2 cellular contexts compared by ENCODE assay signal in genomic region chrX:23953908-23954269, GRCh38.
TF ChIP-seq lines count a peak whose summit lies in the region.

No MANE protein-coding gene starts in this region.

TF ChIP-seq in HepG2, 621 proteins besides CTCF, POLR2A, EP300 and RAD21:
- TF ChIP-seq MAFG (CRISPR knock-in tag; IDR thresholded peaks at IDR 0.05) (no peak), HNF1A (IDR thresholded peaks at IDR 0.05; ENCODE audit: low read depth) (no peak), HNF1A (CRISPR knock-in tag; IDR thresholded peaks at IDR 0.05; ENCODE audit: borderline replicate concordance) (no peak), ZNF800 (CRISPR knock-in tag; IDR thresholded peaks at IDR 0.05) (no peak), DRAP1 (CRISPR knock-in tag; IDR thresholded peaks at IDR 0.05) (no peak), ZFYVE20 (CRISPR knock-in tag; IDR thresholded peaks at IDR 0.05; ENCODE audit: borderline replicate concordance, low read depth) (no peak), NCOA5 (CRISPR knock-in tag; IDR thresholded peaks at IDR 0.05) (no peak), ZNF331 (CRISPR knock-in tag; IDR thresholded peaks at IDR 0.05) (no peak), PLRG1 (conservative IDR thresholded peaks at IDR 0.05) (no peak), MAFF (IDR thresholded peaks at IDR 0.05; ENCODE audit: low read depth, low read length) (no peak), ZSCAN12 (CRISPR knock-in tag; IDR thresholded peaks at IDR 0.05) (no peak), FOXO1 (CRISPR knock-in tag; IDR thresholded peaks at IDR 0.05) (no peak), ZNF484 (CRISPR knock-in tag; IDR thresholded peaks at IDR 0.05; ENCODE audit: borderline replicate concordance, low read depth) (no peak), ZNF746 (CRISPR knock-in tag; IDR thresholded peaks at IDR 0.05) (no peak)

TF ChIP-seq in WTC11, 78 proteins besides CTCF, POLR2A, EP300 and RAD21:
- no peak for TF ChIP-seq PRRX2 (CRISPR knock-in tag; IDR thresholded peaks at IDR 0.05)
- no peak for TF ChIP-seq USF2 (CRISPR knock-in tag; IDR thresholded peaks at IDR 0.05)
- no peak for TF ChIP-seq HMGXB4 (CRISPR knock-in tag; IDR thresholded peaks at IDR 0.05)
- no peak for TF ChIP-seq E2F4 (CRISPR knock-in tag; IDR thresholded peaks at IDR 0.05; ENCODE audit: borderline replicate concordance, low read depth)
- TF ChIP-seq FOXP1 (CRISPR knock-in tag; IDR thresholded peaks at IDR 0.05; ENCODE audit: borderline replicate concordance) = no peak
- TF ChIP-seq NR1H2 (CRISPR knock-in tag; IDR thresholded peaks at IDR 0.05) = no peak
- TF ChIP-seq ZNF423 (CRISPR knock-in tag; IDR thresholded peaks at IDR 0.05) = no peak
- TF ChIP-seq GRHL2 (CRISPR knock-in tag; IDR thresholded peaks at IDR 0.05; ENCODE audit: insufficient replicate concordance, severe bottlenecking) = no peak
- TF ChIP-seq ETV6 (CRISPR knock-in tag; IDR thresholded peaks at IDR 0.05) = no peak
- no peak for TF ChIP-seq ZNF263 (CRISPR knock-in tag; IDR thresholded peaks at IDR 0.05; ENCODE audit: low read depth)
- TF ChIP-seq ZNF532 (CRISPR knock-in tag; IDR thresholded peaks at IDR 0.05; ENCODE audit: borderline replicate concordance) = no peak
- no peak for TF ChIP-seq ZNF396 (CRISPR knock-in tag; IDR thresholded peaks at IDR 0.05; ENCODE audit: borderline replicate concordance)
- no peak for TF ChIP-seq NFYB (CRISPR knock-in tag; conservative IDR thresholded peaks at IDR 0.05; ENCODE audit: low read depth)
- TF ChIP-seq RELA (CRISPR knock-in tag; IDR thresholded peaks at IDR 0.05; ENCODE audit: borderline replicate concordance) = no peak
- no peak for TF ChIP-seq SMAD4 (CRISPR knock-in tag; IDR thresholded peaks at IDR 0.05)
- no peak for TF ChIP-seq CREB1 (CRISPR knock-in tag; IDR thresholded peaks at IDR 0.05)
- TF ChIP-seq MAX (CRISPR knock-in tag; IDR thresholded peaks at IDR 0.05) = no peak
- no peak for TF ChIP-seq ATF3 (CRISPR knock-in tag; conservative IDR thresholded peaks at IDR 0.05)
